13 cellular contexts compared by ENCODE assay signal in the genomic region with DNA sequence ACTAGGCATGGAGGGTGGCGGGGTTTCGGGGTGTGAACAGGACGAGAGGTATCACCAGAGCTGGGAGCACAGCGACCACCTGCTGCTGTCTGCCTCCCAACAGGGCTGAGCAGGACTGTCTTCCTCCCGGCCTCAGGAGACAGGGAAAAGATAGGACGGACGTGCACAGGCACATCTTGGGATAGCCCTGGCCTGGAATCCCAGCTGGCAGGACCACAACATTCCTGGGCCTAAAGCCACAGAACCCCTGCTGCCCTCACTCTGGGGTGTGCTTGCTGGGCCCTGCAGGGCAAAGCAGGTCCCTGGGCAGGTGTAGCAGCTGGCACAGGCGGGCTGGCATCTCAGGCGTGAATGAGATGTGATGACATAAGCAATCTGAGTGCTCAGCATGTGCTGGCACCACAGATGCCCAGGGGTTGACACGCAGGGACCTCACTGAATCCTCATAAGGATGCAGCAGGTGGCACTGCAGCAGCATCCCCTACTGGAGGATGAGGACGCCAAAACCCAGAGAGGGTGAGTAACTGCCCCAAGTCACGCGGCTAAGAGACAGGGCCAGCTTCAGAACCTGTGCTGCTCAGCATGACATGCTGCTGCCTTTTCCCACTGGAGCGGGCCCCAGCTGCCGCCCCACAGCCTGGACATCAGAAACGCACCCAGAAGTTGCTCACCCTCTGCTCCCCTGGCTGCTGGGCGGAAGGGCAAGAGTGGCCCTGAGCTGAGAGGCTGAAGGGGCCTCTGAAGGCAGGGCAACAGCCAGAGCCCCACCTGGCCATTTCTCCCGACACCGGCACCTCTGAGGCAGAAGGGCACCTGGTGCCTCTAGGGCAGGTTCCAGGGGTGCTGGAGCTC. TPM values are rescaled to one million over a fixed set of nuclear protein-coding genes. Genes with fewer than 3 reads are reported as not detected.
DNase-seq lines count a peak whose midpoint lies in the region; ATAC-seq, FAIRE-seq and TF ChIP-seq lines count a peak whose summit lies in the region.
"Had no signal": no experiment of that assay in that cellular context is flagged by ENCODE, and none has a peak within 500 bp of the region (broad histone marks: within the 10 kb centered on the region; RNA-seq: fewer than 3 reads in every experiment).

No MANE protein-coding gene starts in this region.

- FAIRE-seq in bronchial epithelial cell (lab: Jason Lieb, UNC) = no peak
- FAIRE-seq: TTC549 had no signal

- peak; percentile 54 to 81 (median 79) for ATAC-seq in psoas muscle
- ATAC-seq in aorta (ENCODE audit: low FRiP score) = no peak

- H3K9me3 Mint-ChIP-seq in activated naive CD8-positive, alpha-beta T cell treated with anti-CD3 and anti-CD28 coated beads for 36 hours = no peaks in the 10 kb centered on the region
- H3K9me3 Mint-ChIP-seq: nephron progenitor cell had no signal

- DNase-seq in NCI-H2081 (lab: John Stamatoyannopoulos, UW) (peak; percentile 38 to 59), NCI-H2081 treated with DMSO at 0.1 percent for 48 hours (lab: John Stamatoyannopoulos, UW) (no peak), NCI-H2107 treated with DMSO at 0.1 percent for 48 hours (lab: John Stamatoyannopoulos, UW; ENCODE audit: unreplicated experiment) (peak; percentile 44), bronchial epithelial cell (ENCODE audit: low read depth) (no peak), psoas muscle (no peak), aorta (no peak), occipital lobe (lab: John Stamatoyannopoulos, UW) (no peak)
- DNase-seq in activated naive CD8-positive, alpha-beta T cell treated with anti-CD3 and anti-CD28 coated beads for 36 hours = no peak
- DNase-seq: activated naive CD4-positive, alpha-beta T cell treated with anti-CD3 and anti-CD28 coated beads, Interleukin-2, amount 50 U/mL, for 16 hours; nephron progenitor cell; stimulated activated CD4-positive, alpha-beta T cell treated with anti-CD3 and anti-CD28 coated beads, Interleukin-4, amount 100 ng/mL, for 1 hour had no signal

- intact Hi-C loops in psoas muscle (cut with DNase I) (loop anchor here (10.0 kb wide), 2 partner anchors 115 to 125 kb away; no protein-coding TSS in a partner anchor), aorta (cut with DNase I) (loop anchor here in 1 of 2 donors (10.0 kb wide), 1 partner anchor 205 kb away; no protein-coding TSS in a partner anchor)

- no peaks in the 10 kb centered on the region for H3K27me3 ChIP-seq in bronchial epithelial cell (ENCODE audit: control insufficient read depth, insufficient read depth, low read length)
- H3K27me3 ChIP-seq in psoas muscle (ENCODE audit: insufficient read depth in 3 of 3, low read length in 2 of 3) = no peaks in the 10 kb centered on the region
- no peaks in the 10 kb centered on the region for H3K27me3 ChIP-seq in aorta (ENCODE audit: control insufficient read depth in 1 of 2, insufficient read depth in 2 of 2, low read length in 1 of 2)

- H3K36me3 Mint-ChIP-seq in activated naive CD8-positive, alpha-beta T cell treated with anti-CD3 and anti-CD28 coated beads for 36 hours = peaks cover 7% of the 10 kb centered on the region

- H3K4me3 Mint-ChIP-seq in activated naive CD8-positive, alpha-beta T cell treated with anti-CD3 and anti-CD28 coated beads for 36 hours = no peak overlapping the region
- H3K4me3 Mint-ChIP-seq: nephron progenitor cell had no signal

- H3K27ac Mint-ChIP-seq in activated naive CD8-positive, alpha-beta T cell treated with anti-CD3 and anti-CD28 coated beads for 36 hours = no peak overlapping the region
- H3K27ac Mint-ChIP-seq: nephron progenitor cell had no signal

- TF ChIP-seq CTCF in bronchial epithelial cell (IDR thresholded peaks at IDR 0.05; ENCODE audit: insufficient read depth, low read length, severe bottlenecking) = peak; percentile 37
- no peak for TF ChIP-seq CTCF in psoas muscle (IDR thresholded peaks at IDR 0.05)

- no peaks in the 10 kb centered on the region for H3K27me3 Mint-ChIP-seq in activated naive CD8-positive, alpha-beta T cell treated with anti-CD3 and anti-CD28 coated beads for 36 hours

- H3K36me3 ChIP-seq in bronchial epithelial cell (ENCODE audit: control insufficient read depth, insufficient read depth, low read length) (peaks cover 21% of the 10 kb centered on the region), psoas muscle (ENCODE audit: insufficient read depth in 1 of 2, low read depth in 1 of 2) (peaks cover 0 to 41% of the 10 kb centered on the region in 2 donors), aorta (ENCODE audit: control insufficient read depth in 1 of 2, insufficient read depth in 2 of 2, low read length in 1 of 2) (peaks cover 0 to 1% of the 10 kb centered on the region in 2 donors)

- H3K9me3 ChIP-seq in psoas muscle (no peaks in the 10 kb centered on the region), aorta (ENCODE audit: control insufficient read depth, low read length) (no peaks in the 10 kb centered on the region)
- H3K9me3 ChIP-seq: thoracic aorta had no signal

- WGBS in psoas muscle, 3 donors = 35 to 56% (median 46%) methylated on average over 17 to 19 of the region's 19 CpGs
- 86 to 88% methylated on average over 19 of the region's 19 CpGs for WGBS in aorta, 2 donors

- peaks cover 26% of the 10 kb centered on the region for H3K4me1 Mint-ChIP-seq in activated naive CD8-positive, alpha-beta T cell treated with anti-CD3 and anti-CD28 coated beads for 36 hours

- no peak overlapping the region for H3K4me3 ChIP-seq in bronchial epithelial cell (ENCODE audit: low read depth, low read length)
- H3K4me3 ChIP-seq in psoas muscle = no peak overlapping the region
- no peak overlapping the region for H3K4me3 ChIP-seq in aorta (ENCODE audit: low read length in 2 of 2)
- H3K4me3 ChIP-seq: thoracic aorta had no signal

- H3K4me1 ChIP-seq in psoas muscle = peaks cover 5% of the 10 kb centered on the region
- H3K4me1 ChIP-seq in aorta (ENCODE audit: control insufficient read depth in 1 of 2, insufficient read depth in 2 of 2, low read length in 2 of 2) = no peaks in the 10 kb centered on the region

- H3K27ac ChIP-seq in psoas muscle (peak overlapping the region; percentile 36), aorta (ENCODE audit: low read depth in 1 of 2, low read length in 2 of 2) (no peak overlapping the region)
- H3K27ac ChIP-seq: thoracic aorta had no signal

RNA-seq across cellular contexts. Expression of a gene that starts 7.1 kb away (rescaled TPM):
- total RNA-seq in bronchial epithelial cell (7.6 and 15.6 TPM in 2 replicates), psoas muscle (1 to 10 TPM; 5.2 to 7.9 (median 7.2) TPM), aorta (10 to 100 TPM; 42.6 to 60.1 TPM), occipital lobe (38.8 TPM)
- polyA plus RNA-seq in psoas muscle (1 to 10 TPM; 3.4 to 5.8 (median 3.9) TPM), aorta (10 to 100 TPM; 15.3 to 38.8 TPM)
- total RNA-seq in activated naive CD8-positive, alpha-beta T cell treated with anti-CD3 and anti-CD28 coated beads for 36 hours = 10 to 100 TPM; 66.2 to 73.1 TPM

RNA-seq across cellular contexts. Expression of a gene that starts 16.4 kb away (rescaled TPM):
- total RNA-seq in bronchial epithelial cell (62.9 and 74.8 TPM in 2 replicates), psoas muscle (100 to 1,000 TPM in 1 of 4 donors, 10 to 100 TPM in 3; 77.4 to 110 (median 80.5) TPM), aorta (10 to 100 TPM; 22.7 to 26.6 TPM), occipital lobe (32.1 TPM)
- polyA plus RNA-seq in psoas muscle (100 to 1,000 TPM in 1 of 3 donors, 10 to 100 TPM in 2; 68.0 to 104 (median 95.9) TPM), aorta (10 to 100 TPM; 16.0 to 19.1 TPM)
- total RNA-seq in activated naive CD8-positive, alpha-beta T cell treated with anti-CD3 and anti-CD28 coated beads for 36 hours = 100 to 1,000 TPM; 103 to 107 TPM

RNA-seq across cellular contexts. Expression of a gene that starts 37.7 kb away (rescaled TPM):
- 6.6 and 10.0 TPM in 2 replicates for total RNA-seq in bronchial epithelial cell
- total RNA-seq in psoas muscle = 1 to 10 TPM; 3.0 to 3.6 (median 3.4) TPM
- polyA plus RNA-seq in psoas muscle = 1 to 10 TPM; 2.0 to 3.8 (median 3.3) TPM
- 100 to 1,000 TPM in 1 of 2 donors, 10 to 100 TPM in 1; 67.0 to 120 TPM for total RNA-seq in aorta
- 10 to 100 TPM; 21.7 to 51.3 TPM for polyA plus RNA-seq in aorta
- 2.5 TPM for total RNA-seq in occipital lobe
- under 1 TPM in 1 of 2 experiments, not detected in 1; 0.08 TPM for total RNA-seq in activated naive CD8-positive, alpha-beta T cell treated with anti-CD3 and anti-CD28 coated beads for 36 hours

RNA-seq across cellular contexts. Expression of a gene that starts 58.2 kb away (rescaled TPM):
- total RNA-seq in bronchial epithelial cell (50.3 and 54.8 TPM in 2 replicates), psoas muscle (10 to 100 TPM; 60.5 to 84.2 (median 70.7) TPM), aorta (10 to 100 TPM; 23.6 to 25.5 TPM), occipital lobe (21.2 TPM)
- polyA plus RNA-seq in psoas muscle (100 to 1,000 TPM; 144 to 163 (median 160) TPM), aorta (10 to 100 TPM; 41.7 to 65.2 TPM)
- 10 to 100 TPM; 73.0 to 73.9 TPM for total RNA-seq in activated naive CD8-positive, alpha-beta T cell treated with anti-CD3 and anti-CD28 coated beads for 36 hours

Comparison
In these comparisons a context has a peak if more than half of its experiments do, and no peak if none do; other contexts are left out.
1. DNase-seq: peak in NCI-H2081 (2 of 2) and NCI-H2107 treated with DMSO at 0.1 percent for 48 hours (single experiment); none in NCI-H2081 treated with DMSO at 0.1 percent for 48 hours (single experiment), bronchial epithelial cell (single experiment), psoas muscle (0 of 2), aorta (0 of 2), occipital lobe (single experiment) and activated naive CD8-positive, alpha-beta T cell treated with anti-CD3 and anti-CD28 coated beads for 36 hours (single experiment).